ENCODE assay signal across 16 cellular contexts in genomic region chr2:111050701-111051376, GRCh38.
DNase-seq lines count a peak whose midpoint lies in the region; ATAC-seq and TF ChIP-seq lines count a peak whose summit lies in the region.
"Had no signal": no experiment of that assay in that cellular context is flagged by ENCODE, and none has a peak within 500 bp of the region (broad histone marks: within the 10 kb centered on the region; RNA-seq: fewer than 3 reads in every experiment).

No MANE protein-coding gene starts in this region.

- no peak overlapping the region for H3K27ac ChIP-seq in psoas muscle
- H3K27ac ChIP-seq: adrenal gland, heart right ventricle, left ventricle myocardium inferior had no signal

- peaks cover 54% of the 10 kb centered on the region for H3K4me1 Mint-ChIP-seq in activated T-helper 1 cell treated with anti-CD3 and anti-CD28 coated beads, Interleukin-12 subunit alpha, Interleukin-12 subunit beta, Interleukin-2, Interleukin-4 antibody, amounts not matched to agents 30 ng/mL and 10 ng/mL and 1 ng/mL, durations not matched to agents 14 hours and 24 hours and 36 hours (ENCODE audit: low read depth)
- H3K4me1 Mint-ChIP-seq in natural killer cell, result peaks cover 39 to 56% of the 10 kb centered on the region in 2 donors

- peaks cover 9% of the 10 kb centered on the region for H3K27me3 Mint-ChIP-seq in activated T-helper 1 cell treated with anti-CD3 and anti-CD28 coated beads, Interleukin-12 subunit alpha, Interleukin-12 subunit beta, Interleukin-2, Interleukin-4 antibody, amounts not matched to agents 30 ng/mL and 10 ng/mL and 1 ng/mL, durations not matched to agents 14 hours and 24 hours and 36 hours (ENCODE audit: insufficient read depth)
- peaks cover 7 to 8% of the 10 kb centered on the region in 2 donors for H3K27me3 Mint-ChIP-seq in natural killer cell (ENCODE audit: low read depth in 2 of 2)

- no peaks in the 10 kb centered on the region for H3K27me3 ChIP-seq in psoas muscle (ENCODE audit: insufficient read depth in 3 of 3, low read length in 2 of 3)

- H3K36me3 Mint-ChIP-seq in activated T-helper 1 cell treated with anti-CD3 and anti-CD28 coated beads, Interleukin-12 subunit alpha, Interleukin-12 subunit beta, Interleukin-2, Interleukin-4 antibody, amounts not matched to agents 30 ng/mL and 10 ng/mL and 1 ng/mL, durations not matched to agents 14 hours and 24 hours and 36 hours (ENCODE audit: low read depth), result peaks cover 4% of the 10 kb centered on the region
- H3K36me3 Mint-ChIP-seq in natural killer cell, result no peaks in the 10 kb centered on the region

- ATAC-seq in natural killer cell (peak; percentile 52 to 73 (median 55)), psoas muscle (no peak)
- ATAC-seq: heart right ventricle had no signal

- no peaks in the 10 kb centered on the region for H3K9me3 ChIP-seq in psoas muscle
- H3K9me3 ChIP-seq: adrenal gland, heart right ventricle, left ventricle myocardium inferior had no signal

- peaks cover 23% of the 10 kb centered on the region for H3K9me3 Mint-ChIP-seq in activated T-helper 1 cell treated with anti-CD3 and anti-CD28 coated beads, Interleukin-12 subunit alpha, Interleukin-12 subunit beta, Interleukin-2, Interleukin-4 antibody, amounts not matched to agents 30 ng/mL and 10 ng/mL and 1 ng/mL, durations not matched to agents 14 hours and 24 hours and 36 hours
- H3K9me3 Mint-ChIP-seq in natural killer cell, result no peaks in the 10 kb centered on the region

- TF ChIP-seq CTCF in GM13977 (IDR thresholded peaks at IDR 0.05; ENCODE audit: extremely low read depth, insufficient read depth, missing control alignments) (peak; percentile 23), natural killer cell (IDR thresholded peaks at IDR 0.05) (no peak), psoas muscle (IDR thresholded peaks at IDR 0.05) (no peak)

- no peak overlapping the region for H3K4me3 ChIP-seq in psoas muscle
- H3K4me3 ChIP-seq: adrenal gland, heart right ventricle, left ventricle myocardium inferior had no signal

- intact Hi-C loops in activated T-helper 1 cell treated with anti-CD3 and anti-CD28 coated beads, Interleukin-12 subunit alpha, Interleukin-12 subunit beta, Interleukin-2, Interleukin-4 antibody, amounts not matched to agents 30 ng/mL and 10 ng/mL and 1 ng/mL, durations not matched to agents 14 hours and 24 hours and 36 hours (cut with micrococcal nuclease), result loop anchor here (1.0 to 5.0 kb wide), 8 partner anchors 15 to 374 kb away; partner anchors contain the start of gene BUB1
- intact Hi-C loops in natural killer cell (cut with micrococcal nuclease) (loop anchor here (2.0 kb wide), 1 partner anchor 204 kb away; no protein-coding TSS in a partner anchor), psoas muscle (cut with DNase I) (no loop called here)

- in situ Hi-C loops in GM13977 (cut with MboI; ENCODE audit: low pct_unique_long_range_greater_than_20kb, low sequenced_read_pairs, unreplicated experiment), result no loop called here

- H3K4me3 Mint-ChIP-seq in activated T-helper 1 cell treated with anti-CD3 and anti-CD28 coated beads, Interleukin-12 subunit alpha, Interleukin-12 subunit beta, Interleukin-2, Interleukin-4 antibody, amounts not matched to agents 30 ng/mL and 10 ng/mL and 1 ng/mL, durations not matched to agents 14 hours and 24 hours and 36 hours, result peak overlapping the region; percentile 2
- H3K4me3 Mint-ChIP-seq in natural killer cell, result peak overlapping the region; percentile 55
- H3K4me3 Mint-ChIP-seq: activated CD4-positive, alpha-beta T cell treated with anti-CD3 and anti-CD28 coated beads, Interleukin-2, amount 10 ng/mL, durations not matched to agents 7 days and 5 days had no signal

- H3K27ac Mint-ChIP-seq in activated T-helper 1 cell treated with anti-CD3 and anti-CD28 coated beads, Interleukin-12 subunit alpha, Interleukin-12 subunit beta, Interleukin-2, Interleukin-4 antibody, amounts not matched to agents 30 ng/mL and 10 ng/mL and 1 ng/mL, durations not matched to agents 14 hours and 24 hours and 36 hours, result peak overlapping the region; percentile 82
- H3K27ac Mint-ChIP-seq in natural killer cell, result peak overlapping the region; percentile 37 to 66
- H3K27ac Mint-ChIP-seq: activated CD4-positive, alpha-beta T cell treated with anti-CD3 and anti-CD28 coated beads, Interleukin-2, amount 10 ng/mL, durations not matched to agents 7 days and 5 days had no signal

- no peaks in the 10 kb centered on the region for H3K36me3 ChIP-seq in psoas muscle (ENCODE audit: insufficient read depth in 1 of 2, low read depth in 1 of 2)
- H3K36me3 ChIP-seq: adrenal gland, heart right ventricle, left ventricle myocardium inferior had no signal

- DNase-seq in NK-92 treated with Interleukin-12 subunit alpha and Interleukin-12 subunit beta, amount 100 ng/mL, for 24 hours (lab: John Stamatoyannopoulos, UW), result peak; percentile 57
- DNase-seq in NK-92 (lab: John Stamatoyannopoulos, UW; ENCODE audit: unreplicated experiment) (no peak), GM13977 (ENCODE audit: low spot score) (no peak), natural killer cell (no peak), activated gamma-delta T cell treated with Interleukin-2 at 50 U/mL for 16 hours (no peak), psoas muscle (no peak), NCI-H1048 (lab: John Stamatoyannopoulos, UW) (no peak)
- DNase-seq in activated T-helper 1 cell treated with anti-CD3 and anti-CD28 coated beads, Interleukin-12 subunit alpha, Interleukin-12 subunit beta, Interleukin-2, Interleukin-4 antibody, amounts not matched to agents 30 ng/mL and 10 ng/mL and 1 ng/mL, durations not matched to agents 14 hours and 24 hours and 36 hours (ENCODE audit: low spot score), result no peak
- DNase-seq: activated CD4-positive, alpha-beta T cell treated with anti-CD3 and anti-CD28 coated beads, Interleukin-2, amount 10 ng/mL, durations not matched to agents 7 days and 5 days; adrenal gland; erythroblast; heart right ventricle; left ventricle myocardium inferior; NCI-H1092; NCI-H226; substantia nigra had no signal

- no peaks in the 10 kb centered on the region for H3K4me1 ChIP-seq in psoas muscle
- H3K4me1 ChIP-seq: adrenal gland had no signal

- 92 to 93% (median 93%) methylated on average over 9 of the region's 9 CpGs for WGBS in psoas muscle, 3 donors

Comparison
In these comparisons a context has a peak if more than half of its experiments do, and no peak if none do; other contexts are left out.
1. ATAC-seq: peak in natural killer cell (3 of 3); none in psoas muscle (0 of 4).
2. intact Hi-C loops: an anchor here in activated T-helper 1 cell treated with anti-CD3 and anti-CD28 coated beads, Interleukin-12 subunit alpha, Interleukin-12 subunit beta, Interleukin-2, Interleukin-4 antibody, amounts not matched to agents 30 ng/mL and 10 ng/mL and 1 ng/mL, durations not matched to agents 14 hours and 24 hours and 36 hours (1.0 to 5.0 kb wide) and natural killer cell (2.0 kb wide); none called in psoas muscle.